In the genomic region with DNA sequence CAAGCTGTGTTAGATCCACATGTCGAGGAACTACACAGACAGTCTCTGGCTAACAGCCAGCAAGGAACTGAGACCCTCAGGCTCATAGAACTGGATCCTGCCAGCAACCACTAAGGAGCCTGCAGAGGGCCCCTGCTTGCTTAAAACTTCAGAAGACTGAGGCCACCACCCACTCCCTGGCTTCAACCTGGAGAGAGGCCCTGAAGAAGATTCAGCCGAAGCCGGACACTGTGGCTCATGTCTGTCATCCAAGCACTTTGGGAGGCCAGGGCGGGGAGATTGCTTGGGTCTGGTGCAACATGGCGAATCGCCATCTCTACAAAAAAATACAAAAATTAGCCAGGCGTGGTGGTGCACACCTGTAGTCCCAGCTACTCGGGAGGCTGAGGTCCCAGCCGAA, we compare ENCODE assay signal across 23 cellular contexts.
DNase-seq lines count a peak whose midpoint lies in the region; ATAC-seq and TF ChIP-seq lines count a peak whose summit lies in the region.
"Had no signal": no experiment of that assay in that cellular context is flagged by ENCODE, and none has a peak within 500 bp of the region (broad histone marks: within the 10 kb centered on the region; RNA-seq: fewer than 3 reads in every experiment).

No MANE protein-coding gene starts in this region.

- peaks cover 8% of the 10 kb centered on the region for H3K4me1 ChIP-seq in vagina
- H3K4me1 ChIP-seq: SJCRH30 had no signal

- no peak overlapping the region for H3K27ac ChIP-seq in SK-N-MC
- H3K27ac ChIP-seq in vagina = no peak overlapping the region
- H3K27ac ChIP-seq in caudate nucleus (ENCODE audit: low read depth, low read length) = no peak overlapping the region
- H3K27ac ChIP-seq: 22Rv1, HL-60, KMS-11, SJCRH30 had no signal

- no peak overlapping the region for H3K9ac ChIP-seq in SK-N-MC (ENCODE audit: insufficient read length)
- H3K9ac ChIP-seq: KMS-11 had no signal

- TF ChIP-seq POLR2A in vagina (IDR thresholded peaks at IDR 0.05) = no peak

- peak; percentile 58 for DNase-seq in activated effector memory CD4-positive, alpha-beta T cell treated with anti-CD3 and anti-CD28 coated beads, Interleukin-2, amount 50 U/mL, for 16 hours
- DNase-seq in activated effector memory CD4-positive, alpha-beta T cell treated with Interleukin-2 at 50 U/mL for 16 hours = no peak
- DNase-seq in SK-N-MC (ENCODE audit: low read depth, low spot score) (peak; percentile 22), mesenteric fat pad (ENCODE audit: low spot score) (peak; percentile 81), vagina (ENCODE audit: extremely low spot score in 2 of 2) (peak; percentile 67 to 71), T1000 (lab: John Stamatoyannopoulos, UW) (no peak), caudate nucleus (lab: John Stamatoyannopoulos, UW) (no peak)
- DNase-seq: Calu3, DMS153, DND-41, NCI-H1092, NCI-H1417 treated with DMSO at 0.1 percent for 48 hours, NCI-H1694 treated with DMSO at 0.1 percent for 48 hours, NCI-H2081, NCI-H2227 treated with DMSO at 0.1 percent for 48 hours, NCI-H526 treated with DMSO at 0.1 percent for 48 hours, SJCRH30 had no signal

- H3K4me3 ChIP-seq in SK-N-MC (no peak overlapping the region), vagina (no peak overlapping the region)
- H3K4me3 ChIP-seq: SJCRH30 had no signal

- intact Hi-C loops in vagina (cut with DNase I) = no loop called here

- H3K9me3 ChIP-seq in SK-N-MC (ENCODE audit: low read depth, low read length) (no peaks in the 10 kb centered on the region), vagina (no peaks in the 10 kb centered on the region)
- H3K9me3 ChIP-seq: SJCRH30 had no signal

- TF ChIP-seq CTCF in vagina (IDR thresholded peaks at IDR 0.05) = no peak

- no peak for ATAC-seq in HG03097 (IDR thresholded peaks at IDR 0.05; ENCODE audit: low FRiP score, unreplicated experiment)
- ATAC-seq: HCT116, Right ventricle myocardium inferior had no signal

- H3K27me3 ChIP-seq in vagina = no peaks in the 10 kb centered on the region
- H3K27me3 ChIP-seq: SJCRH30 had no signal

- H3K36me3 ChIP-seq in SK-N-MC (ENCODE audit: insufficient read depth, low read length) (no peaks in the 10 kb centered on the region), vagina (no peaks in the 10 kb centered on the region)
- H3K36me3 ChIP-seq: SJCRH30 had no signal

Comparison
In these comparisons a context has a peak if more than half of its experiments do, and no peak if none do; other contexts are left out.
1. DNase-seq: peak in activated effector memory CD4-positive, alpha-beta T cell treated with anti-CD3 and anti-CD28 coated beads, Interleukin-2, amount 50 U/mL, for 16 hours (single experiment), SK-N-MC (single experiment), mesenteric fat pad (single experiment) and vagina (2 of 2); none in activated effector memory CD4-positive, alpha-beta T cell treated with Interleukin-2 at 50 U/mL for 16 hours (single experiment), T1000 (single experiment) and caudate nucleus (0 of 61).